In genomic region chr16:69118994-69119393, GRCh38 we compare ENCODE assay signal across 17 cellular contexts. TPM values are rescaled to one million over a fixed set of nuclear protein-coding genes. Genes with fewer than 3 reads are reported as not detected.
DNase-seq lines count a peak whose midpoint lies in the region; ATAC-seq and TF ChIP-seq lines count a peak whose summit lies in the region.
"Had no signal": no experiment of that assay in that cellular context is flagged by ENCODE, and none has a peak within 500 bp of the region (broad histone marks: within the 10 kb centered on the region; RNA-seq: fewer than 3 reads in every experiment).

No MANE protein-coding gene starts in this region.

- peaks cover 6 to 26% (median 9%) of the 10 kb centered on the region in 4 donors for H3K36me3 ChIP-seq in liver (ENCODE audit: control insufficient read depth in 4 of 4, insufficient read depth in 3 of 4, low read depth in 1 of 4, low read length in 3 of 4)
- peaks cover 48% of the 10 kb centered on the region for H3K36me3 ChIP-seq in CD8-positive, alpha-beta memory T cell (ENCODE audit: insufficient read depth, low read length)

- H3K27ac Mint-ChIP-seq in WTC11 = no peak overlapping the region
- H3K27ac Mint-ChIP-seq in CD8-positive, alpha-beta memory T cell = no peak overlapping the region
- H3K27ac Mint-ChIP-seq: B cell; CD8-positive, alpha-beta T cell; IgD-negative memory B cell had no signal

- DNase-seq in WTC11 (ENCODE audit: low spot score) (no peak), sciatic nerve (ENCODE audit: low spot score) (peak; percentile 42), hippocampal formation (lab: John Stamatoyannopoulos, UW) (no peak), HEK293T (ENCODE audit: extremely low spot score) (no peak)
- no peak for DNase-seq in CD8-positive, alpha-beta memory T cell
- DNase-seq: CD8-positive, alpha-beta T cell; COR-L47; DMS 273 treated with DMSO at 0.1 percent for 48 hours; DMS53; DND-41; EL; H9 had no signal

- H3K4me1 Mint-ChIP-seq in WTC11 = no peaks in the 10 kb centered on the region
- H3K4me1 Mint-ChIP-seq in CD8-positive, alpha-beta memory T cell = peaks cover 5 to 23% (median 10%) of the 10 kb centered on the region in 3 donors
- H3K4me1 Mint-ChIP-seq: H9 had no signal

- no peak overlapping the region for H3K4me3 Mint-ChIP-seq in WTC11
- H3K4me3 Mint-ChIP-seq in CD8-positive, alpha-beta memory T cell = no peak overlapping the region
- H3K4me3 Mint-ChIP-seq: B cell; CD8-positive, alpha-beta T cell; H9 had no signal

- POLR2A ChIA-PET in WTC11 (lab: Charles Lee) (interaction anchor here (0.8 kb wide), 1 partner anchor 14 kb away, joined by 4 read pairs; the partner anchor contains the start of genes CHTF8 and UTP4), HEK293T (lab: Yijun Ruan, JAX) (no interaction called here)
- POLR2A ChIA-PET in CD8-positive, alpha-beta memory T cell (lab: Charles Lee) = no interaction called here

- TF ChIP-seq CTCF in WTC11 (IDR thresholded peaks at IDR 0.05) = no peak
- TF ChIP-seq CTCF in liver (IDR thresholded peaks at IDR 0.05; ENCODE audit: low read depth, low read length, missing input control) = no peak

- WGBS in liver = 42% methylated on average over 2 of the region's 2 CpGs

- peak overlapping the region; percentile 7 to 11 for H3K27ac ChIP-seq in liver (ENCODE audit: low read depth in 1 of 2, low read length in 2 of 2)
- H3K27ac ChIP-seq in CD8-positive, alpha-beta memory T cell (ENCODE audit: low read depth, low read length) = no peak overlapping the region
- H3K27ac ChIP-seq: BLaER1 treated with 17β-estradiol and CSF1 and Interleukin-3, amounts not matched to agents 10 nM and 100 nM had no signal

- CTCF ChIA-PET in WTC11 (lab: Charles Lee) = interaction anchor here (0.8 to 1.4 kb wide), 3 partner anchors 11 to 124 kb away, joined by 3 to 4 read pairs (median 4); no protein-coding TSS in a partner anchor
- CTCF ChIA-PET in CD8-positive, alpha-beta memory T cell (lab: Charles Lee) = interaction anchor here (0.6 kb wide), 1 partner anchor 308 kb away, joined by 3 read pairs; no protein-coding TSS in a partner anchor
- CTCF ChIA-PET in HEK293T (lab: Yijun Ruan, JAX) = no interaction called here

- H3K9me3 Mint-ChIP-seq in WTC11 = no peaks in the 10 kb centered on the region
- H3K9me3 Mint-ChIP-seq in CD8-positive, alpha-beta memory T cell = no peaks in the 10 kb centered on the region
- H3K9me3 Mint-ChIP-seq: CD8-positive, alpha-beta T cell; H9; IgD-negative memory B cell had no signal

- H3K4me3 ChIP-seq in liver (ENCODE audit: low read depth in 1 of 3, low read length in 3 of 3) = no peak overlapping the region
- no peak overlapping the region for H3K4me3 ChIP-seq in CD8-positive, alpha-beta memory T cell (ENCODE audit: low read length)
- H3K4me3 ChIP-seq: BLaER1 treated with 17β-estradiol and CSF1 and Interleukin-3, amounts not matched to agents 10 nM and 100 nM had no signal

- no peak overlapping the region for H3K9ac ChIP-seq in liver (ENCODE audit: low read depth in 1 of 2, low read length in 2 of 2)
- H3K9ac ChIP-seq: BLaER1 treated with 17β-estradiol and CSF1 and Interleukin-3, amounts not matched to agents 10 nM and 100 nM had no signal

- no peak for ATAC-seq in WTC11
- no peak for ATAC-seq in sciatic nerve
- ATAC-seq in HG02763 (IDR thresholded peaks at IDR 0.05; ENCODE audit: unreplicated experiment) = no peak
- ATAC-seq: CD8-positive, alpha-beta T cell had no signal

- H3K36me3 Mint-ChIP-seq in WTC11 = peaks cover 70% of the 10 kb centered on the region
- peaks cover 0 to 72% (median 11%) of the 10 kb centered on the region in 3 donors for H3K36me3 Mint-ChIP-seq in CD8-positive, alpha-beta memory T cell

- no peaks in the 10 kb centered on the region for H3K27me3 ChIP-seq in liver (ENCODE audit: control insufficient read depth in 4 of 4, insufficient read depth in 4 of 4, low read length in 3 of 4)
- H3K27me3 ChIP-seq in CD8-positive, alpha-beta memory T cell (ENCODE audit: insufficient read depth, low read length, poor library complexity, severe bottlenecking) = no peaks in the 10 kb centered on the region
- H3K27me3 ChIP-seq: BLaER1 treated with 17β-estradiol and CSF1 and Interleukin-3, amounts not matched to agents 10 nM and 100 nM had no signal

- H3K9me3 ChIP-seq in liver (ENCODE audit: control insufficient read depth in 4 of 4, low read length in 3 of 4) = no peaks in the 10 kb centered on the region
- H3K9me3 ChIP-seq in CD8-positive, alpha-beta memory T cell (ENCODE audit: low read length) = no peaks in the 10 kb centered on the region
- H3K9me3 ChIP-seq: BLaER1 treated with 17β-estradiol and CSF1 and Interleukin-3, amounts not matched to agents 10 nM and 100 nM had no signal

- intact Hi-C loops in sciatic nerve (cut with DNase I) = no loop called here

- H3K27me3 Mint-ChIP-seq in WTC11 (ENCODE audit: low read depth) = no peaks in the 10 kb centered on the region
- no peaks in the 10 kb centered on the region for H3K27me3 Mint-ChIP-seq in CD8-positive, alpha-beta memory T cell
- H3K27me3 Mint-ChIP-seq: B cell, IgD-negative memory B cell had no signal

- H3K4me1 ChIP-seq in liver (ENCODE audit: control insufficient read depth in 4 of 4, insufficient read depth in 4 of 4, low read length in 3 of 4) = peaks cover 17 to 26% (median 22%) of the 10 kb centered on the region in 4 donors
- H3K4me1 ChIP-seq in CD8-positive, alpha-beta memory T cell (ENCODE audit: insufficient read depth, low read length) = no peaks in the 10 kb centered on the region

- peak; percentile 65 to 71 for TF ChIP-seq RAD21 in liver (IDR thresholded peaks at IDR 0.05)

TF ChIP-seq in liver, 16 proteins besides CTCF, POLR2A, EP300 and RAD21 (continues in another document):
- TF ChIP-seq GABPA (IDR thresholded peaks at IDR 0.05 in 1 of 2, conservative IDR thresholded peaks at IDR 0.05 in 1 of 2) = peak in 1 of 2 donors; percentile 67
- TF ChIP-seq RXRA (IDR thresholded peaks at IDR 0.05) = peak; percentile 95 to 98
- TF ChIP-seq TAF1 (conservative IDR thresholded peaks at IDR 0.05) = no peak
- TF ChIP-seq YY1 (IDR thresholded peaks at IDR 0.05) = peak; percentile 87
- peak; percentile 66 for TF ChIP-seq NR2F2 (IDR thresholded peaks at IDR 0.05)
- TF ChIP-seq SP1 (IDR thresholded peaks at IDR 0.05) = peak; percentile 94
- peak; percentile 76 for TF ChIP-seq FOXA2 (IDR thresholded peaks at IDR 0.05)
- peak in 1 of 2 donors; percentile 81 for TF ChIP-seq EGR1 (IDR thresholded peaks at IDR 0.05; ENCODE audit: low read depth in 2 of 2)
- TF ChIP-seq JUND (IDR thresholded peaks at IDR 0.05) = peak; percentile 75 to 90
- peak; percentile 99 for TF ChIP-seq HNF4A (conservative IDR thresholded peaks at IDR 0.05)
- TF ChIP-seq FOXA1 (IDR thresholded peaks at IDR 0.05) = peak; percentile 89
- peak; percentile 95 for TF ChIP-seq HNF4G (IDR thresholded peaks at IDR 0.05)

TF ChIP-seq in HEK293T, 16 proteins besides CTCF, POLR2A, EP300 and RAD21:
- TF ChIP-seq ZNF384 (IDR thresholded peaks at IDR 0.05) (no peak), PKNOX1 (IDR thresholded peaks at IDR 0.05) (no peak), ARNT (IDR thresholded peaks at IDR 0.05) (no peak), ELF4 (IDR thresholded peaks at IDR 0.05) (no peak), NFRKB (IDR thresholded peaks at IDR 0.05) (no peak), HDGF (IDR thresholded peaks at IDR 0.05; ENCODE audit: borderline replicate concordance) (no peak), BHLHE40 (IDR thresholded peaks at IDR 0.05; ENCODE audit: borderline replicate concordance) (no peak), SP1 (IDR thresholded peaks at IDR 0.05) (no peak), FOXA1 (IDR thresholded peaks at IDR 0.05) (no peak), FOXM1 (IDR thresholded peaks at IDR 0.05; ENCODE audit: borderline replicate concordance) (no peak), SUZ12 (IDR thresholded peaks at IDR 0.05) (no peak)

RNA-seq across cellular contexts. Expression of gene CHTF8, which starts 13.4 kb away (rescaled TPM):
- 115 to 134 TPM (median 132 TPM) in 3 replicates for total RNA-seq in WTC11 (2021)
- total RNA-seq in liver = 10 to 100 TPM; 52.0 to 56.9 TPM
- 10 to 100 TPM; 15.2 to 51.1 TPM for polyA plus RNA-seq in liver
- total RNA-seq in sciatic nerve = 65.1 TPM
- total RNA-seq in CD8-positive, alpha-beta memory T cell = 100 to 1,000 TPM; 141 to 149 TPM
- polyA plus RNA-seq in CD8-positive, alpha-beta memory T cell = 181 TPM

RNA-seq across cellular contexts. Expression of gene UTP4, which starts 13.5 kb away (rescaled TPM):
- total RNA-seq in WTC11 (2021) = 71.0 to 85.7 TPM (median 74.4 TPM) in 3 replicates
- total RNA-seq in liver = 10 to 100 TPM; 11.3 to 13.8 TPM
- 10 to 100 TPM; 11.9 to 12.9 TPM for polyA plus RNA-seq in liver
- total RNA-seq in sciatic nerve = 40.1 TPM
- total RNA-seq in CD8-positive, alpha-beta memory T cell = 100 to 1,000 TPM; 150 to 155 TPM
- polyA plus RNA-seq in CD8-positive, alpha-beta memory T cell = 59.0 TPM

RNA-seq across cellular contexts. Expression of gene HAS3, which starts 13.5 kb away (rescaled TPM):
- total RNA-seq in WTC11 (2021) (54.4 to 66.9 TPM (median 56.0 TPM) in 3 replicates), liver (under 1 TPM; 0.09 to 0.75 TPM), sciatic nerve (2.7 TPM)
- under 1 TPM; 0.19 to 0.32 TPM for polyA plus RNA-seq in liver
- under 1 TPM; 0.55 to 0.62 TPM for total RNA-seq in CD8-positive, alpha-beta memory T cell
- polyA plus RNA-seq in CD8-positive, alpha-beta memory T cell = 0.07 TPM

Comparison
In these comparisons a context has a peak if more than half of its experiments do, and no peak if none do; other contexts are left out.
1. RNA of gene HAS3, which starts 13.5 kb away (total RNA-seq): 54.4 to 66.9 TPM in WTC11; 2.7 TPM in sciatic nerve (single experiment), 0.09 to 0.75 TPM in liver and 0.55 to 0.62 TPM in CD8-positive, alpha-beta memory T cell; every median in the first group is over 10 times any median in the second.